In genomic region chr14:103910262-103910935, GRCh38 we compare ENCODE assay signal across 8 cellular contexts. TPM values are rescaled to one million over a fixed set of nuclear protein-coding genes. Genes with fewer than 3 reads are reported as not detected.
DNase-seq lines count a peak whose midpoint lies in the region; ATAC-seq and TF ChIP-seq lines count a peak whose summit lies in the region.

No MANE protein-coding gene starts in this region.

- no peaks in the 10 kb centered on the region for H4K20me1 ChIP-seq in osteoblast (ENCODE audit: insufficient read depth, low read length)

- H3K4me3 ChIP-seq in SJSA1 (no peak overlapping the region), osteoblast (ENCODE audit: insufficient read depth, low read length) (peak overlapping the region; percentile 11), thoracic aorta (peak overlapping the region; percentile 42)

- no peaks in the 10 kb centered on the region for H3K9me3 ChIP-seq in SJSA1 (replicated peaks)
- H3K9me3 ChIP-seq in osteoblast (ENCODE audit: low read depth, low read length) = no peaks in the 10 kb centered on the region
- H3K9me3 ChIP-seq in thoracic aorta = no peaks in the 10 kb centered on the region

- H3K4me2 ChIP-seq in osteoblast (ENCODE audit: insufficient read depth, low read length) = peak overlapping the region; percentile 71

- H3K36me3 ChIP-seq in SJSA1 = peaks cover 37% of the 10 kb centered on the region
- peaks cover 28% of the 10 kb centered on the region for H3K36me3 ChIP-seq in osteoblast (ENCODE audit: insufficient read depth, low read length)
- H3K36me3 ChIP-seq in thoracic aorta = peaks cover 30% of the 10 kb centered on the region

- ATAC-seq in thoracic aorta (ENCODE audit: insufficient number of reproducible peaks, low FRiP score, low read depth) (peak; percentile 30), HG03095 (IDR thresholded peaks at IDR 0.05; ENCODE audit: unreplicated experiment) (no peak)

- DNase-seq in GM04504 (ENCODE audit: low read depth) = peak; percentile 46
- peak; percentile 73 for DNase-seq in M059J (ENCODE audit: low read depth)
- DNase-seq in SJSA1 (ENCODE audit: low read depth in 1 of 2, low spot score in 2 of 2) = peak; percentile 28 to 62
- DNase-seq in activated naive CD4-positive, alpha-beta T cell treated with anti-CD3 and anti-CD28 coated beads, Interleukin-2, amount 50 U/mL, for 16 hours = peak; percentile 76
- peak; percentile 26 for DNase-seq in globus pallidus (ENCODE audit: low spot score)
- DNase-seq in osteoblast (ENCODE audit: insufficient read length, low spot score, missing footprints) = no peak
- peak; percentile 41 for DNase-seq in thoracic aorta (ENCODE audit: low spot score)

- no peak overlapping the region for H3K27ac ChIP-seq in SJSA1
- no peak overlapping the region for H3K27ac ChIP-seq in osteoblast (ENCODE audit: low read depth, low read length)
- H3K27ac ChIP-seq in thoracic aorta = no peak overlapping the region

- H3K4me1 ChIP-seq in SJSA1 (replicated peaks) (no peaks in the 10 kb centered on the region), osteoblast (ENCODE audit: insufficient read depth, low read length) (peaks cover 8% of the 10 kb centered on the region), thoracic aorta (ENCODE audit: control insufficient read depth in 1 of 2, low read depth in 2 of 2) (peaks cover 0 to 8% of the 10 kb centered on the region in 2 donors)

- peaks cover 9% of the 10 kb centered on the region for H3K79me2 ChIP-seq in osteoblast (ENCODE audit: insufficient read depth, low read length)

- peak; percentile 77 for TF ChIP-seq CTCF in osteoblast (IDR thresholded peaks at IDR 0.05; ENCODE audit: extremely low read depth, low read depth, low read length)
- TF ChIP-seq CTCF in thoracic aorta (IDR thresholded peaks at IDR 0.05) = peak; percentile 71

- H3K27me3 ChIP-seq in SJSA1 (replicated peaks) (no peaks in the 10 kb centered on the region), osteoblast (ENCODE audit: insufficient read depth, low read length) (no peaks in the 10 kb centered on the region), thoracic aorta (replicated peaks; ENCODE audit: insufficient read depth) (no peaks in the 10 kb centered on the region)

- peak overlapping the region; percentile 79 for H2AFZ ChIP-seq in osteoblast (ENCODE audit: low read length)

RNA-seq across cellular contexts. Expression of gene TDRD9, which starts 17.9 kb away (rescaled TPM):
- total RNA-seq in M059J (2014; rRNA removed; shearing (Covaris generic)) = not detected in 2 replicates
- 2.2 and 4.1 TPM in 2 replicates for total RNA-seq in SJSA1 (2014; rRNA removed; shearing (Covaris generic))
- 0.29 and 1.1 TPM in 2 replicates for total RNA-seq in osteoblast
- total RNA-seq in thoracic aorta = 10 to 100 TPM in 1 of 2 donors, not detected in 1; 12.0 TPM

RNA-seq across cellular contexts. Expression of gene RD3L, which starts 31.9 kb away (rescaled TPM):
- total RNA-seq in M059J (2014; rRNA removed; shearing (Covaris generic)) = not detected in 2 replicates
- total RNA-seq in SJSA1 (2014; rRNA removed; shearing (Covaris generic)) = not detected in 2 replicates
- total RNA-seq in osteoblast (not detected in 2 replicates), thoracic aorta (not detected)
